Comparison of ENCODE assay signal across 11 cellular contexts in the genomic region with DNA sequence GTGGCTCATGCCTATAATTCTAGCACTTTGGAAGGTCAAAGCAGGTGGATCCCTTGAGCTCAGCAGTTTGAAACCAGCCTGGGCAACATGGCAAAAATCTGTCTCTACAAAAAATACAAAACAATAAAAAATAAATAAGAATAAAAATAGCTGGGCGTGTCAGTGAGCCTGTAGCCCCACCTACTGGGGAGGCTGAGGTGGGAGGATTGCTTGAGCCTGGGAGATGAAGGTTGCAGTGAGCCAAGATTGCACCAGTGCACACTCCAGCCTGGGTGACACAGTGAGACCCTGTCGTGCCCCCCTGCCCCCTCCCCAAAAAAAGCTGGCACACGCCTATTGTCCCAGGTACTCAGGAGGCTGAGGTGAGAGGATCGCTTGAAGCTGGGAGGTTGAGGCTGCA. TPM values are rescaled to one million over a fixed set of nuclear protein-coding genes. Genes with fewer than 3 reads are reported as not detected.
DNase-seq lines count a peak whose midpoint lies in the region; ATAC-seq and TF ChIP-seq lines count a peak whose summit lies in the region.
"Had no signal": no experiment of that assay in that cellular context is flagged by ENCODE, and none has a peak within 500 bp of the region (broad histone marks: within the 10 kb centered on the region; RNA-seq: fewer than 3 reads in every experiment).

No MANE protein-coding gene starts in this region.

- H3K9me3 Mint-ChIP-seq in CD4-positive, CD25-positive, alpha-beta regulatory T cell, result no peaks in the 10 kb centered on the region

- no peak overlapping the region for H3K27ac ChIP-seq in CD4-positive, CD25-positive, alpha-beta regulatory T cell (ENCODE audit: insufficient read depth, low read length, poor library complexity, severe bottlenecking)
- no peak overlapping the region for H3K27ac ChIP-seq in VCaP
- H3K27ac ChIP-seq: gastroesophageal sphincter had no signal

- no peaks in the 10 kb centered on the region for H3K36me3 ChIP-seq in CD4-positive, CD25-positive, alpha-beta regulatory T cell (ENCODE audit: control insufficient read depth, insufficient read depth, low read length)
- H3K36me3 ChIP-seq: gastroesophageal sphincter had no signal

- intact Hi-C loops in left colon (cut with DNase I, micrococcal nuclease), result no loop called here

- no peaks in the 10 kb centered on the region for H3K4me1 ChIP-seq in CD4-positive, CD25-positive, alpha-beta regulatory T cell (ENCODE audit: control insufficient read depth, insufficient read depth, low read length, poor library complexity, severe bottlenecking)
- H3K4me1 ChIP-seq: gastroesophageal sphincter had no signal

- no peak overlapping the region for H3K4me3 Mint-ChIP-seq in CD4-positive, CD25-positive, alpha-beta regulatory T cell

- peaks cover 13% of the 10 kb centered on the region for H3K27me3 ChIP-seq in CD4-positive, CD25-positive, alpha-beta regulatory T cell (ENCODE audit: control insufficient read depth, insufficient read depth, low read length)

- peak; percentile 37 for TF ChIP-seq CTCF in GM12873 (IDR thresholded peaks at IDR 0.05; ENCODE audit: insufficient read depth, low read depth, low read length, missing control alignments)
- TF ChIP-seq CTCF in VCaP (conservative IDR thresholded peaks at IDR 0.05), result peak; percentile 17; the same call in 1 of the 2 replicates

- H3K27ac Mint-ChIP-seq in CD4-positive, CD25-positive, alpha-beta regulatory T cell, result no peak overlapping the region

- H3K27me3 Mint-ChIP-seq in CD4-positive, CD25-positive, alpha-beta regulatory T cell, result peaks cover 19% of the 10 kb centered on the region

- H3K36me3 Mint-ChIP-seq in CD4-positive, CD25-positive, alpha-beta regulatory T cell, result no peaks in the 10 kb centered on the region

- peaks cover 0 to 2% (median 0%) of the 10 kb centered on the region in 4 donors for H3K4me1 Mint-ChIP-seq in CD4-positive, CD25-positive, alpha-beta regulatory T cell

- peak in 2 of 3 donors; percentile 1 to 7 for DNase-seq in CD4-positive, CD25-positive, alpha-beta regulatory T cell
- peak in 1 of 2 donors; percentile 9 for DNase-seq in left colon
- no peak for DNase-seq in retina
- no peak for DNase-seq in HCEC 1CT
- DNase-seq: NCI-H1105 had no signal

- no peaks in the 10 kb centered on the region for H3K9me3 ChIP-seq in CD4-positive, CD25-positive, alpha-beta regulatory T cell (ENCODE audit: control insufficient read depth in 2 of 2, low read length in 2 of 2)
- H3K9me3 ChIP-seq: gastroesophageal sphincter had no signal

- no peak overlapping the region for H3K4me3 ChIP-seq in CD4-positive, CD25-positive, alpha-beta regulatory T cell (ENCODE audit: low read depth, low read length)
- H3K4me3 ChIP-seq: gastroesophageal sphincter, lung had no signal

- no peak for ATAC-seq in CD4-positive, CD25-positive, alpha-beta regulatory T cell (ENCODE audit: low read depth in 2 of 2)
- peak; percentile 58 for ATAC-seq in left colon
- no peak for ATAC-seq in GM21526 (IDR thresholded peaks at IDR 0.05; ENCODE audit: low FRiP score, unreplicated experiment)
- ATAC-seq in GM21367 (IDR thresholded peaks at IDR 0.05; ENCODE audit: unreplicated experiment), result no peak
- ATAC-seq: gastroesophageal sphincter had no signal

RNA-seq across cellular contexts. Expression of gene SRPK1, which starts 35.1 kb away (rescaled TPM):
- 47.0 TPM for total RNA-seq in CD4-positive, CD25-positive, alpha-beta regulatory T cell
- polyA plus RNA-seq in CD4-positive, CD25-positive, alpha-beta regulatory T cell, result 10 to 100 TPM; 53.5 to 65.4 (median 57.8) TPM
- 10 to 100 TPM; 81.3 to 95.1 TPM for total RNA-seq in left colon

Comparison
In these comparisons a context has a peak if more than half of its experiments do, and no peak if none do; other contexts are left out.
1. DNase-seq: peak in CD4-positive, CD25-positive, alpha-beta regulatory T cell (2 of 3); none in retina (single experiment) and HCEC 1CT (single experiment).